ENCODE assay signal across 17 cellular contexts in the genomic region with DNA sequence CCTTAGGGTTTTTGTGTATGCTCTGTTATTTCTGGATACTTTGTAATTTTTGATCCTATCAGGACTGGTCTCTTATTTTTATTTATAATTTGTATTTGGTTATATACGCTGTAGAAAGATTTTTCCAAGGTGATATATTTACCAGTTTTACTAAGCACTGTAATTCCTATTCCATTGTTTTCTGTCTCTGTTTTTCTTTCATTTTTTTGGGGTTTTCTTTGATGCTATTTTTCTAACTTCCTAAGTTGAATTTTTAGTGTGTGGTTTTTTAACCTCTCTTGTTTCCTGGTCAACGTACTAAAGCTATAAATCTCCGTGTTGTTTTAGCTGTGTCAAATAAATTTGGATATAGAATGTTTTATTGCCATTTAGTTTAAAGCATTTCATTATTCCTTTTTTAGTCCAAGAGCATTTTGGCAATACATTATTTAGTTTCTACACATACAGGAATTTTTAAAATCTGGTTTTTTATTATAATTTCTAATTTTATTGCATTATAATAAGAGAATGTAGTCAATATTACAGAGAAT.
A peak's percentile ranks its signal among the peaks of the same experiment; 100 is the strongest.
DNase-seq lines count a peak whose midpoint lies in the region; ATAC-seq, FAIRE-seq and TF ChIP-seq lines count a peak whose summit lies in the region.
"Had no signal": no experiment of that assay in that cellular context is flagged by ENCODE, and none has a peak within 500 bp of the region (broad histone marks: within the 10 kb centered on the region; RNA-seq: fewer than 3 reads in every experiment).

No MANE protein-coding gene starts in this region.

- 83 to 87% methylated on average over 3 of the region's 3 CpGs for WGBS in pancreas, 2 donors

- no peak overlapping the region for H3K9ac ChIP-seq in PC-3 (ENCODE audit: low read length)

- H3K9me3 ChIP-seq in HEK293 (ENCODE audit: control insufficient read depth, insufficient read depth, low read depth, low read length) (no peaks in the 10 kb centered on the region), PC-3 (ENCODE audit: low read length) (no peaks in the 10 kb centered on the region), pancreas (no peaks in the 10 kb centered on the region), A673 (ENCODE audit: low read depth, low read length, poor library complexity, severe bottlenecking) (no peaks in the 10 kb centered on the region)
- H3K9me3 ChIP-seq: BE2C, Caco-2 had no signal

- H3K27ac ChIP-seq in HEK293 (ENCODE audit: extremely low read depth, low read depth, low read length) (no peak overlapping the region), PC-3 (ENCODE audit: low read length) (no peak overlapping the region), pancreas (no peak overlapping the region), A673 (ENCODE audit: low read depth, low read length, poor library complexity, severe bottlenecking) (no peak overlapping the region)
- H3K27ac ChIP-seq: C4-2B had no signal

- H3K36me3 ChIP-seq in HEK293 (ENCODE audit: control insufficient read depth in 2 of 2, insufficient read depth in 1 of 2, low read length in 2 of 2) (no peaks in the 10 kb centered on the region), PC-3 (ENCODE audit: low read depth, low read length) (no peaks in the 10 kb centered on the region), pancreas (no peaks in the 10 kb centered on the region), A673 (ENCODE audit: insufficient read depth, low read length, poor library complexity, severe bottlenecking) (no peaks in the 10 kb centered on the region)
- H3K36me3 ChIP-seq: BE2C had no signal

- DNase-seq in PC-3 (no peak), pancreas (no peak), A673 (ENCODE audit: low spot score) (no peak), DMS79 (lab: John Stamatoyannopoulos, UW) (no peak)
- no peak for DNase-seq in stimulated activated CD4-positive, alpha-beta T cell treated with anti-CD3 and anti-CD28 coated beads, Interleukin-15, amount 100 ng/mL, for 24 hours
- DNase-seq: ACHN; BE2C; Caco-2; CD4-positive, alpha-beta T cell; GDM1; GOT3; H7 had no signal

- H3K4me3 ChIP-seq in HEK293 (ENCODE audit: low read depth, low read length) (no peak overlapping the region), PC-3 (ENCODE audit: low read length) (no peak overlapping the region), pancreas (no peak overlapping the region), A673 (ENCODE audit: low read depth, low read length, poor library complexity, severe bottlenecking) (no peak overlapping the region)

- CTCF ChIA-PET in HEK293 (lab: Yijun Ruan, JAX) (no interaction called here), PC-3 (lab: Charles Lee) (interaction anchor here (0.5 kb wide), 1 partner anchor 278 kb away, joined by 3 read pairs; no protein-coding TSS in a partner anchor), A673 (lab: Charles Lee) (no interaction called here)

- ATAC-seq in PC-3 (peak; percentile 8; the same call in 1 of the 2 replicates), pancreas (no peak)
- ATAC-seq: HCT116 had no signal

- H4K20me1 ChIP-seq in PC-3 (ENCODE audit: low read length) = no peaks in the 10 kb centered on the region

- no peaks in the 10 kb centered on the region for H3K9me2 ChIP-seq in PC-3 (replicated peaks; ENCODE audit: low read length)

- POLR2A ChIA-PET in HEK293 (lab: Yijun Ruan, JAX) (no interaction called here), PC-3 (lab: Charles Lee; ENCODE audit: unreplicated experiment) (no interaction called here), A673 (lab: Charles Lee; ENCODE audit: low non-redundant PET) (no interaction called here)

- TF ChIP-seq CTCF in HEK293 (tag by site-specific recombination; IDR thresholded peaks at IDR 0.05) (no peak), PC-3 (conservative IDR thresholded peaks at IDR 0.05; ENCODE audit: low read depth, low read length) (no peak), pancreas (IDR thresholded peaks at IDR 0.05) (no peak), A673 (conservative IDR thresholded peaks at IDR 0.05; ENCODE audit: low read depth, low read length) (no peak)

- FAIRE-seq in endometrium (lab: Jason Lieb, UNC) = peak; percentile 37
- FAIRE-seq in pancreas (lab: Jason Lieb, UNC) = peak; percentile 17
- FAIRE-seq: D721Med had no signal

- intact Hi-C loops in PC-3 (cut with micrococcal nuclease) (loop anchor here (2.0 kb wide), 1 partner anchor 24 kb away; no protein-coding TSS in a partner anchor), pancreas (cut with DNase I) (no loop called here), A673 (cut with micrococcal nuclease; ENCODE audit: unreplicated experiment) (no loop called here)

- H3K4me2 ChIP-seq in PC-3 (ENCODE audit: low read length) = peak overlapping the region; percentile 38

- no peak overlapping the region for H2AFZ ChIP-seq in PC-3 (ENCODE audit: low read length)

- H3K4me1 ChIP-seq in HEK293 (ENCODE audit: control insufficient read depth, insufficient read depth, low read length) = 0 out of 2 replicates have a peak, but pooled peaks cover 2% of the 10 kb centered on the region
- H3K4me1 ChIP-seq in PC-3 (ENCODE audit: insufficient read depth, low read length) = peaks cover 21% of the 10 kb centered on the region
- no peaks in the 10 kb centered on the region for H3K4me1 ChIP-seq in pancreas
- no peaks in the 10 kb centered on the region for H3K4me1 ChIP-seq in A673 (ENCODE audit: insufficient read depth, low read length, poor library complexity, severe bottlenecking)
- H3K4me1 ChIP-seq: BE2C had no signal

- H3K27me3 ChIP-seq in PC-3 (ENCODE audit: low read length) (no peaks in the 10 kb centered on the region), pancreas (no peaks in the 10 kb centered on the region), A673 (replicated peaks; ENCODE audit: insufficient read depth, low read depth, low read length, poor library complexity) (no peaks in the 10 kb centered on the region)
- H3K27me3 ChIP-seq: BE2C had no signal

- no peaks in the 10 kb centered on the region for H3K79me2 ChIP-seq in PC-3 (ENCODE audit: low read length)

- no peaks in the 10 kb centered on the region for H3F3A ChIP-seq in PC-3 (ENCODE audit: low read length, unreplicated experiment)

- BruUV-seq in PC-3 (replicated peaks; lab: Mats Ljungman, UMichigan) (no TSS peak), A673 (replicated peaks; lab: Mats Ljungman, UMichigan) (no TSS peak)

TF ChIP-seq in HEK293, 187 proteins besides CTCF, POLR2A, EP300 and RAD21 (continues in another document):
- TF ChIP-seq ZNF530 (tag by site-specific recombination; IDR thresholded peaks at IDR 0.05; ENCODE audit: low read depth) (no peak), FEZF1 (tag by site-specific recombination; IDR thresholded peaks at IDR 0.05) (peak; percentile 65), ZNF843 (tag by site-specific recombination; IDR thresholded peaks at IDR 0.05) (peak; percentile 56; the same call in 1 of the 2 replicates), ZNF169 (tag by site-specific recombination; IDR thresholded peaks at IDR 0.05) (no peak), ZNF248 (tag by site-specific recombination; IDR thresholded peaks at IDR 0.05) (no peak)
- TF ChIP-seq, protein P1, sequence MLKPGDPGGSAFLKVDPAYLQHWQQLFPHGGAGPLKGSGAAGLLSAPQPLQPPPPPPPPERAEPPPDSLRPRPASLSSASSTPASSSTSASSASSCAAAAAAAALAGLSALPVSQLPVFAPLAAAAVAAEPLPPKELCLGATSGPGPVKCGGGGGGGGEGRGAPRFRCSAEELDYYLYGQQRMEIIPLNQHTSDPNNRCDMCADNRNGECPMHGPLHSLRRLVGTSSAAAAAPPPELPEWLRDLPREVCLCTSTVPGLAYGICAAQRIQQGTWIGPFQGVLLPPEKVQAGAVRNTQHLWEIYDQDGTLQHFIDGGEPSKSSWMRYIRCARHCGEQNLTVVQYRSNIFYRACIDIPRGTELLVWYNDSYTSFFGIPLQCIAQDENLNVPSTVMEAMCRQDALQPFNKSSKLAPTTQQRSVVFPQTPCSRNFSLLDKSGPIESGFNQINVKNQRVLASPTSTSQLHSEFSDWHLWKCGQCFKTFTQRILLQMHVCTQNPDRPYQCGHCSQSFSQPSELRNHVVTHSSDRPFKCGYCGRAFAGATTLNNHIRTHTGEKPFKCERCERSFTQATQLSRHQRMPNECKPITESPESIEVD (tag by site-specific recombination; IDR thresholded peaks at IDR 0.05) = peak; percentile 89
- TF ChIP-seq, protein P2, sequence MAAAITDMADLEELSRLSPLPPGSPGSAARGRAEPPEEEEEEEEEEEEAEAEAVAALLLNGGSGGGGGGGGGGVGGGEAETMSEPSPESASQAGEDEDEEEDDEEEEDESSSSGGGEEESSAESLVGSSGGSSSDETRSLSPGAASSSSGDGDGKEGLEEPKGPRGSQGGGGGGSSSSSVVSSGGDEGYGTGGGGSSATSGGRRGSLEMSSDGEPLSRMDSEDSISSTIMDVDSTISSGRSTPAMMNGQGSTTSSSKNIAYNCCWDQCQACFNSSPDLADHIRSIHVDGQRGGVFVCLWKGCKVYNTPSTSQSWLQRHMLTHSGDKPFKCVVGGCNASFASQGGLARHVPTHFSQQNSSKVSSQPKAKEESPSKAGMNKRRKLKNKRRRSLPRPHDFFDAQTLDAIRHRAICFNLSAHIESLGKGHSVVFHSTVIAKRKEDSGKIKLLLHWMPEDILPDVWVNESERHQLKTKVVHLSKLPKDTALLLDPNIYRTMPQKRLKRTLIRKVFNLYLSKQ (tag by site-specific recombination; IDR thresholded peaks at IDR 0.05; ENCODE audit: borderline replicate concordance) = no peak
- TF ChIP-seq, protein P3, sequence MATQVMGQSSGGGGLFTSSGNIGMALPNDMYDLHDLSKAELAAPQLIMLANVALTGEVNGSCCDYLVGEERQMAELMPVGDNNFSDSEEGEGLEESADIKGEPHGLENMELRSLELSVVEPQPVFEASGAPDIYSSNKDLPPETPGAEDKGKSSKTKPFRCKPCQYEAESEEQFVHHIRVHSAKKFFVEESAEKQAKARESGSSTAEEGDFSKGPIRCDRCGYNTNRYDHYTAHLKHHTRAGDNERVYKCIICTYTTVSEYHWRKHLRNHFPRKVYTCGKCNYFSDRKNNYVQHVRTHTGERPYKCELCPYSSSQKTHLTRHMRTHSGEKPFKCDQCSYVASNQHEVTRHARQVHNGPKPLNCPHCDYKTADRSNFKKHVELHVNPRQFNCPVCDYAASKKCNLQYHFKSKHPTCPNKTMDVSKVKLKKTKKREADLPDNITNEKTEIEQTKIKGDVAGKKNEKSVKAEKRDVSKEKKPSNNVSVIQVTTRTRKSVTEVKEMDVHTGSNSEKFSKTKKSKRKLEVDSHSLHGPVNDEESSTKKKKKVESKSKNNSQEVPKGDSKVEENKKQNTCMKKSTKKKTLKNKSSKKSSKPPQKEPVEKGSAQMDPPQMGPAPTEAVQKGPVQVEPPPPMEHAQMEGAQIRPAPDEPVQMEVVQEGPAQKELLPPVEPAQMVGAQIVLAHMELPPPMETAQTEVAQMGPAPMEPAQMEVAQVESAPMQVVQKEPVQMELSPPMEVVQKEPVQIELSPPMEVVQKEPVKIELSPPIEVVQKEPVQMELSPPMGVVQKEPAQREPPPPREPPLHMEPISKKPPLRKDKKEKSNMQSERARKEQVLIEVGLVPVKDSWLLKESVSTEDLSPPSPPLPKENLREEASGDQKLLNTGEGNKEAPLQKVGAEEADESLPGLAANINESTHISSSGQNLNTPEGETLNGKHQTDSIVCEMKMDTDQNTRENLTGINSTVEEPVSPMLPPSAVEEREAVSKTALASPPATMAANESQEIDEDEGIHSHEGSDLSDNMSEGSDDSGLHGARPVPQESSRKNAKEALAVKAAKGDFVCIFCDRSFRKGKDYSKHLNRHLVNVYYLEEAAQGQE (tag by site-specific recombination; IDR thresholded peaks at IDR 0.05) = no peak
